ENCODE assay signal across 8 cellular contexts in genomic region chr10:68559872-68560200, GRCh38. TPM values are rescaled to one million over a fixed set of nuclear protein-coding genes. Genes with fewer than 3 reads are reported as not detected.
DNase-seq lines count a peak whose midpoint lies in the region; ATAC-seq and TF ChIP-seq lines count a peak whose summit lies in the region.

No MANE protein-coding gene starts in this region.

- H3T11ph ChIP-seq in H9 (ENCODE audit: low read length), result no peak overlapping the region

- no peak overlapping the region for H3K27ac ChIP-seq in H9 (ENCODE audit: insufficient read length, low read depth, low read length)
- H3K27ac ChIP-seq in fibroblast of lung (ENCODE audit: insufficient read depth, low read length), result no peak overlapping the region

- peaks cover 19% of the 10 kb centered on the region for H3K23me2 ChIP-seq in H9 (ENCODE audit: insufficient read length, low read depth, low read length, poor library complexity, severe bottlenecking)

- H3K23ac ChIP-seq in H9 (ENCODE audit: insufficient read length, low read depth, low read length), result no peak overlapping the region

- no peak overlapping the region for H2BK12ac ChIP-seq in H9 (ENCODE audit: insufficient read length, low read depth, low read length)

- no peak overlapping the region for H3K18ac ChIP-seq in H9 (ENCODE audit: insufficient read length, low read depth, low read length)

- peak overlapping the region in 1 of 3 experiments; percentile 5; a peak in 1 of 7 replicates for H3K27ac Mint-ChIP-seq in H9
- no peak overlapping the region for H3K27ac Mint-ChIP-seq in progenitor cell of endocrine pancreas

- no peak overlapping the region for H4K8ac ChIP-seq in H9 (replicated peaks; ENCODE audit: insufficient read length, low read depth, low read length)

- H3K9ac ChIP-seq in H9 (ENCODE audit: extremely low read depth, insufficient read length, low read length) (no peak overlapping the region), fibroblast of lung (ENCODE audit: insufficient read depth, low read length) (no peak overlapping the region)

- H3K79me1 ChIP-seq in H9 (ENCODE audit: insufficient read depth, low read depth, low read length, poor library complexity, severe bottlenecking), result no peaks in the 10 kb centered on the region

- no peaks in the 10 kb centered on the region for H3K36me3 ChIP-seq in fibroblast of lung (ENCODE audit: control insufficient read depth, insufficient read depth, low read length)

- H2AK5ac ChIP-seq in H9 (ENCODE audit: insufficient read length, low read length), result no peak overlapping the region

- H3K79me2 ChIP-seq in H9 (ENCODE audit: insufficient read depth, low read length), result peaks cover 24% of the 10 kb centered on the region; the same call in 1 of the 2 replicates
- H3K79me2 ChIP-seq in fibroblast of lung (ENCODE audit: control insufficient read depth, insufficient read depth, low read length), result peaks cover 24% of the 10 kb centered on the region

- H3K9me3 Mint-ChIP-seq in H9 (no peaks in the 10 kb centered on the region; a peak in 1 of 5 replicates), progenitor cell of endocrine pancreas (ENCODE audit: low read depth) (no peaks in the 10 kb centered on the region)

- H3K4me1 ChIP-seq in H9 (ENCODE audit: insufficient read depth, low read length) (peaks cover 4% of the 10 kb centered on the region; the same call in 1 of the 2 replicates), fibroblast of lung (ENCODE audit: control insufficient read depth, extremely low read depth, insufficient read depth, low read length) (peaks cover 4% of the 10 kb centered on the region)

- no peak overlapping the region for H2BK15ac ChIP-seq in H9 (ENCODE audit: low read depth, low read length)

- H3K4me3 Mint-ChIP-seq in H9, result peak overlapping the region; percentile 93 to 95
- peak overlapping the region; percentile 84 for H3K4me3 Mint-ChIP-seq in progenitor cell of endocrine pancreas (ENCODE audit: low read depth)

- no peak overlapping the region for H3K56ac ChIP-seq in H9 (ENCODE audit: insufficient read length, low read depth, low read length)

- peak overlapping the region; percentile 99 for H3K4me2 ChIP-seq in H9 (ENCODE audit: insufficient read depth, insufficient read length, low read length)
- H3K4me2 ChIP-seq in fibroblast of lung (ENCODE audit: extremely low read depth, insufficient read depth, low read length), result peak overlapping the region; percentile 85

- H3K36me3 Mint-ChIP-seq in H9 (ENCODE audit: insufficient read depth in 1 of 3, low read depth in 3 of 3) (peaks cover 6 to 10% (median 8%) of the 10 kb centered on the region in 3 experiments; a peak in 6 of 7 replicates), progenitor cell of endocrine pancreas (ENCODE audit: insufficient read depth) (no peaks in the 10 kb centered on the region)

- H3K9me3 ChIP-seq in H9 (ENCODE audit: control insufficient read depth, low read depth, low read length) (no peaks in the 10 kb centered on the region), fibroblast of lung (ENCODE audit: control insufficient read depth, insufficient read depth, low read depth, low read length) (no peaks in the 10 kb centered on the region)

- ATAC-seq in SK-N-SH treated with all-trans-retinoic acid at 6 μM for 48 hours (peak; percentile 14; the same call in 1 of the 3 replicates), HG03025 (IDR thresholded peaks at IDR 0.05; ENCODE audit: low FRiP score, unreplicated experiment) (no peak), HG02970 (IDR thresholded peaks at IDR 0.05; ENCODE audit: low FRiP score, unreplicated experiment) (no peak)

- no peak for DNase-seq in H9
- DNase-seq in fibroblast of lung (ENCODE audit: low read depth in 2 of 2), result no peak
- no peak for DNase-seq in progenitor cell of endocrine pancreas (ENCODE audit: low spot score, unreplicated experiment)
- DNase-seq in NCI-H82 (lab: John Stamatoyannopoulos, UW), result no peak
- no peak for DNase-seq in NCI-H128 (lab: John Stamatoyannopoulos, UW; ENCODE audit: unreplicated experiment)

- H3K27me3 ChIP-seq in H9 (ENCODE audit: insufficient read depth, low read length), result no peaks in the 10 kb centered on the region
- no peaks in the 10 kb centered on the region for H3K27me3 ChIP-seq in fibroblast of lung (ENCODE audit: control insufficient read depth, insufficient read depth, low read length)

- no peak overlapping the region for H2BK20ac ChIP-seq in H9 (ENCODE audit: low read depth, low read length, poor library complexity, severe bottlenecking)

- H2BK5ac ChIP-seq in H9 (ENCODE audit: insufficient read length, low read length), result no peak overlapping the region

- H2AFZ ChIP-seq in H9 (ENCODE audit: low read length), result peak overlapping the region; percentile 41
- peak overlapping the region; percentile 69 for H2AFZ ChIP-seq in fibroblast of lung (ENCODE audit: low read length)

- TF ChIP-seq CTCF in H9 (conservative IDR thresholded peaks at IDR 0.05), result no peak
- TF ChIP-seq CTCF in fibroblast of lung (conservative IDR thresholded peaks at IDR 0.05 in 1 of 2, IDR thresholded peaks at IDR 0.05 in 1 of 2; ENCODE audit: low read depth in 1 of 2, low read length in 2 of 2), result no peak
- no peak for TF ChIP-seq CTCF in progenitor cell of endocrine pancreas (IDR thresholded peaks at IDR 0.05; ENCODE audit: unreplicated experiment)

- no peak overlapping the region for H4K5ac ChIP-seq in H9 (ENCODE audit: insufficient read length, low read depth, low read length)

- H4K20me1 ChIP-seq in H9 (ENCODE audit: control insufficient read depth, insufficient read depth, insufficient read length) (no peaks in the 10 kb centered on the region), fibroblast of lung (ENCODE audit: control insufficient read depth, extremely low read depth, insufficient read depth, low read length) (no peaks in the 10 kb centered on the region)

- no peak overlapping the region for H3K14ac ChIP-seq in H9 (ENCODE audit: insufficient read depth, low read length)

- no peak overlapping the region for H2BK120ac ChIP-seq in H9 (ENCODE audit: low read depth, low read length, poor library complexity, severe bottlenecking)

- no CpG with 5 or more reads among the region's 6 CpGs for WGBS in H9 (ENCODE audit: extremely low coverage, insufficient read length, low lambda C conversion rate)

- H3K4me3 ChIP-seq in fibroblast of lung (replicated peaks in 1 of 4; ENCODE audit: control extremely low read depth in 1 of 4, insufficient read depth in 1 of 4, low read depth in 3 of 4, low read length in 4 of 4), result peak overlapping the region; percentile 80 to 95 (median 91)

- H4K91ac ChIP-seq in H9 (ENCODE audit: insufficient read length, low read depth, low read length), result no peak overlapping the region

- H3K27me3 Mint-ChIP-seq in H9 (ENCODE audit: low read depth), result peaks cover 5% of the 10 kb centered on the region
- no peaks in the 10 kb centered on the region for H3K27me3 Mint-ChIP-seq in progenitor cell of endocrine pancreas

- H3K4me1 Mint-ChIP-seq in H9, result peaks cover 29 to 31% of the 10 kb centered on the region in 2 experiments
- H3K4me1 Mint-ChIP-seq in progenitor cell of endocrine pancreas (ENCODE audit: low read depth), result peaks cover 20% of the 10 kb centered on the region

- H3K4ac ChIP-seq in H9 (ENCODE audit: low read depth, low read length), result no peak overlapping the region

TF ChIP-seq in SK-N-SH treated with all-trans-retinoic acid at 6 μM for 48 hours, 23 proteins besides CTCF, POLR2A, EP300 and RAD21 (continues in another document):
- TF ChIP-seq ZNF8 (CRISPR knock-in tag; IDR thresholded peaks at IDR 0.05) (no peak), PPARA (CRISPR knock-in tag; IDR thresholded peaks at IDR 0.05; ENCODE audit: borderline replicate concordance) (no peak), OSR1 (CRISPR knock-in tag; IDR thresholded peaks at IDR 0.05) (no peak), CREB5 (CRISPR knock-in tag; IDR thresholded peaks at IDR 0.05; ENCODE audit: low read depth) (no peak), ESRRG (CRISPR knock-in tag; IDR thresholded peaks at IDR 0.05) (no peak), ISL1 (CRISPR knock-in tag; IDR thresholded peaks at IDR 0.05) (no peak), ZNF565 (CRISPR knock-in tag; conservative IDR thresholded peaks at IDR 0.05; ENCODE audit: low read depth) (no peak), GLIS3 (CRISPR knock-in tag; IDR thresholded peaks at IDR 0.05) (no peak), ZFP3 (CRISPR knock-in tag; IDR thresholded peaks at IDR 0.05) (no peak), ZNF70 (CRISPR knock-in tag; IDR thresholded peaks at IDR 0.05) (no peak), TOX (CRISPR knock-in tag; IDR thresholded peaks at IDR 0.05; ENCODE audit: borderline replicate concordance) (no peak), SNAI2 (CRISPR knock-in tag; IDR thresholded peaks at IDR 0.05) (no peak)

RNA-seq across cellular contexts. Expression of gene TET1, which starts 0.3 kb away (rescaled TPM):
- total RNA-seq in H9 (2021), result 52.1 and 53.4 TPM in 2 replicates
- total RNA-seq in fibroblast of lung, result 3.3 and 3.6 TPM in 2 replicates
- polyA plus RNA-seq in fibroblast of lung, result 1.2 and 4.7 TPM in 2 replicates
- 0.41 and 1.9 TPM in 2 replicates for polyA plus RNA-seq in fibroblast of lung (2012)
- polyA minus RNA-seq in fibroblast of lung (ENCODE audit: low replicate concordance), result 2.1 and 5.1 TPM in 2 replicates
- 36.2 and 37.3 TPM in 2 replicates for total RNA-seq in progenitor cell of endocrine pancreas

RNA-seq across cellular contexts. Expression of gene SLC25A16, which starts 32.5 kb away (rescaled TPM):
- total RNA-seq in H9 (2021) (11.4 and 12.7 TPM in 2 replicates), fibroblast of lung (8.2 and 15.7 TPM in 2 replicates), progenitor cell of endocrine pancreas (27.5 and 32.3 TPM in 2 replicates)
- 24.1 and 29.5 TPM in 2 replicates for polyA plus RNA-seq in fibroblast of lung
- 12.8 and 13.9 TPM in 2 replicates for polyA plus RNA-seq in fibroblast of lung (2012)
- 2.5 and 3.1 TPM in 2 replicates for polyA minus RNA-seq in fibroblast of lung (ENCODE audit: low replicate concordance)
